Comparison of ENCODE assay signal across 1 cellular context in the genomic region with DNA sequence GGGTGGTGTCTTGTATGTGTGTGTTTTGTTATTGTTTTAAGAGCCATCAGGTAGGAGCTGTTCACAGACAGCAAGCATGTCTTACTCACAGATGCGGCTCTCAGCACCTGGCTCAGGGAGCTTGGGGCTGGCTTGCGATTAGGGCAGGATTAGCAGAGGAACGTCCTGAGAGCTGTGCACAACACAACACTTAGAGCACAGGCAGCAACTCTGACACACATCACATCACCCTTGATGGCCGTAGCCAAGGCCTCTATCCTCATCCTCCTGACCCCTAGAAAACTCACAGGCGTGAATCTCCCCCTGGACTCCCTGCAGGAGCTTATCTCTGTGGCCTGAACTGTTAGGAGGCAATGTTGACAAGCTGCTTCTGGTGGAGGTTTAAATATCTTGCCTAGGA.
TF ChIP-seq lines count a peak whose summit lies in the region.

No MANE protein-coding gene starts in this region.

TF ChIP-seq in IMR-90, 13 proteins besides CTCF, POLR2A, EP300 and RAD21:
- TF ChIP-seq RFX5 (IDR thresholded peaks at IDR 0.05; ENCODE audit: low read depth, low read length) (no peak), RCOR1 (IDR thresholded peaks at IDR 0.05; ENCODE audit: insufficient replicate concordance, low read length) (no peak), MAFK (IDR thresholded peaks at IDR 0.05; ENCODE audit: low read depth, low read length) (no peak), FOS (IDR thresholded peaks at IDR 0.05; ENCODE audit: low read depth, low read length) (no peak), CHD1 (IDR thresholded peaks at IDR 0.05; ENCODE audit: low read depth, low read length) (no peak), NFE2L2 (IDR thresholded peaks at IDR 0.05; ENCODE audit: low read depth, low read length) (no peak), CEBPB (IDR thresholded peaks at IDR 0.05; ENCODE audit: low read depth, low read length) (no peak), SMC3 (IDR thresholded peaks at IDR 0.05; ENCODE audit: low read depth, low read length) (no peak), BHLHE40 (IDR thresholded peaks at IDR 0.05; ENCODE audit: low read depth, low read length) (no peak), MAZ (IDR thresholded peaks at IDR 0.05; ENCODE audit: borderline replicate concordance, low read depth, low read length) (no peak), MXI1 (IDR thresholded peaks at IDR 0.05; ENCODE audit: borderline replicate concordance, low read depth, low read length) (no peak)
- TF ChIP-seq, protein P1, sequence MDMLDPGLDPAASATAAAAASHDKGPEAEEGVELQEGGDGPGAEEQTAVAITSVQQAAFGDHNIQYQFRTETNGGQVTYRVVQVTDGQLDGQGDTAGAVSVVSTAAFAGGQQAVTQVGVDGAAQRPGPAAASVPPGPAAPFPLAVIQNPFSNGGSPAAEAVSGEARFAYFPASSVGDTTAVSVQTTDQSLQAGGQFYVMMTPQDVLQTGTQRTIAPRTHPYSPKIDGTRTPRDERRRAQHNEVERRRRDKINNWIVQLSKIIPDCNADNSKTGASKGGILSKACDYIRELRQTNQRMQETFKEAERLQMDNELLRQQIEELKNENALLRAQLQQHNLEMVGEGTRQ (IDR thresholded peaks at IDR 0.05; ENCODE audit: low read depth, low read length), result no peak
- TF ChIP-seq, protein P2, sequence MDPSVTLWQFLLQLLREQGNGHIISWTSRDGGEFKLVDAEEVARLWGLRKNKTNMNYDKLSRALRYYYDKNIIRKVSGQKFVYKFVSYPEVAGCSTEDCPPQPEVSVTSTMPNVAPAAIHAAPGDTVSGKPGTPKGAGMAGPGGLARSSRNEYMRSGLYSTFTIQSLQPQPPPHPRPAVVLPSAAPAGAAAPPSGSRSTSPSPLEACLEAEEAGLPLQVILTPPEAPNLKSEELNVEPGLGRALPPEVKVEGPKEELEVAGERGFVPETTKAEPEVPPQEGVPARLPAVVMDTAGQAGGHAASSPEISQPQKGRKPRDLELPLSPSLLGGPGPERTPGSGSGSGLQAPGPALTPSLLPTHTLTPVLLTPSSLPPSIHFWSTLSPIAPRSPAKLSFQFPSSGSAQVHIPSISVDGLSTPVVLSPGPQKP (IDR thresholded peaks at IDR 0.05; ENCODE audit: borderline replicate concordance, low read depth, low read length), result no peak
TF ChIP-seq in IMR-90: peak in this region for 0.
